Comparison of ENCODE assay signal across 8 cellular contexts in genomic region chrX:139559383-139560042, GRCh38. TPM values are rescaled to one million over a fixed set of nuclear protein-coding genes. Genes with fewer than 3 reads are reported as not detected.
DNase-seq lines count a peak whose midpoint lies in the region; ATAC-seq and TF ChIP-seq lines count a peak whose summit lies in the region.

No MANE protein-coding gene starts in this region.

- no peaks in the 10 kb centered on the region for H3K4me1 ChIP-seq in prostate gland (replicated peaks)

- no peaks in the 10 kb centered on the region for H3K36me3 ChIP-seq in prostate gland

- 32% methylated on average over 9 of the region's 9 CpGs for WGBS in prostate gland

- ATAC-seq in GM19372 (IDR thresholded peaks at IDR 0.05; ENCODE audit: low read depth, unreplicated experiment) (peak; percentile 79), HG03469 (IDR thresholded peaks at IDR 0.05; ENCODE audit: unreplicated experiment) (peak; percentile 52), GM21447 (IDR thresholded peaks at IDR 0.05; ENCODE audit: unreplicated experiment) (no peak)

- no peak overlapping the region for H3K27ac ChIP-seq in prostate gland

- H3K9me3 ChIP-seq in prostate gland, result no peaks in the 10 kb centered on the region

- no peak for TF ChIP-seq POLR2A in prostate gland (IDR thresholded peaks at IDR 0.05)

- DNase-seq in ELF-1 (ENCODE audit: low read depth, low spot score) (peak; percentile 55), OCI-M1 (lab: John Stamatoyannopoulos, UW) (peak; percentile 83), fibroblast of mammary gland (ENCODE audit: low read depth) (peak; percentile 72), prostate gland (ENCODE audit: low spot score) (peak; percentile 46), NCI-H1436 (lab: John Stamatoyannopoulos, UW) (no peak)

- intact Hi-C loops in prostate gland (cut with DNase I), result loop anchor here (10.0 kb wide), 1 partner anchor 785 kb away; no protein-coding TSS in a partner anchor

- TF ChIP-seq CTCF in fibroblast of mammary gland (conservative IDR thresholded peaks at IDR 0.05; ENCODE audit: control insufficient read depth, insufficient read depth, low read depth, low read length), result peak; percentile 59
- TF ChIP-seq CTCF in prostate gland (IDR thresholded peaks at IDR 0.05), result peak in 3 of 4 experiments; percentile 37 to 58 (median 51)

- H3K4me3 ChIP-seq in fibroblast of mammary gland (ENCODE audit: control insufficient read depth, low read depth, low read length) (no peak overlapping the region), prostate gland (no peak overlapping the region)

- no peaks in the 10 kb centered on the region for H3K27me3 ChIP-seq in prostate gland (replicated peaks; ENCODE audit: insufficient read depth)

RNA-seq across cellular contexts. Expression of gene F9, which starts 29.0 kb away (rescaled TPM):
- total RNA-seq in prostate gland, result not detected
